ENCODE assay signal across 2 cellular contexts in the genomic region with DNA sequence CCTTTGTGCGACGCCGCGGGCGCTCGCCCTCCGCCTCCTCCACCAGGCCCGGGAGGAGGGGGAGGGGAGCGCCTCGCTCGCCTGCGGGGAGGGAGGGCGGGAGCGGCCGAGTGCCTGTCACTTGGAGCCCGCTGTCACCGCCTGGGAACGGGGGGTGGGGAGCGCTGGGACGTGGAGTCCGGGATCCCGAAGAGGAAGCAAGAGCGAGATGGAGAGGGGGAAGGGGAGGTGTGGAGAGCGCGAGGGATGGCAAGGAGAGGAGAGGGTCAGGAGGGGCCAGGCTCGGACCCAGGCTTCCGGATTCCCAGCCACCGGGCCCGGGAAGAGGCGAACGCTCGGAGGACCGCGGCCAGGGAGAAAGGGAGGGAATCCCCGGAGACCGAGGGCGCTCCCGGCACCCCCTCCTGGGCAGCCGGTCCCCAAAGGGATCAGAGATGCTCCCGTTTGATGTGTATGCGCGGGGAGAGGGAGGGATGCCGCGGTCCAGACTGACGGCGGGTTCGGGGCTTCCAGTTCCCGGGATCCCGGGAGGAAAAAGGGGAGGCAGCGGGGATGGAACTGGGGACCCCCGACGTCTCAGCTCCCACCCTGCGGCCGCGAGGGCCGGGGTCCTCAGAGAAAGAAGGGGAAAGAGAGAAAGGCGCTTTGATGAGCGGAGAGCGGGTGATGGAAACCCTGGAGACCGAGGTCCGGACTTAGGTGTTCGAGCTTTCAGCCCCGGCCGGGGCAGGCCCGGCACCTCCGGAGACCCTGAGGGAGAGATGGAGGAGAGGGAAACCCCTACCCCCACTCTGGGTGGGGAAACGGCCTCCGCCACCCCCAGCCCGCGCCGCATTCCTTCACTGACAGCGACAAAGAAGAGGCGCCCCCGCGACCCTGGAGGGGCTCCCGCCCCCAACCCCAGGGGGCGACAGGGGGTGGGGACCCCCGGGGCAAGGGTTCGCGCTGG.
TF ChIP-seq lines count a peak whose summit lies in the region.

No MANE protein-coding gene starts in this region.

TF ChIP-seq in SK-N-SH, 30 proteins besides CTCF, POLR2A, EP300 and RAD21 (continued from another document):
- TF ChIP-seq MXI1 (IDR thresholded peaks at IDR 0.05; ENCODE audit: low read depth, low read length) (peak; percentile 25; the same call in 1 of the 2 replicates), NFIC (IDR thresholded peaks at IDR 0.05; ENCODE audit: borderline replicate concordance) (no peak)
- TF ChIP-seq, protein P1, sequence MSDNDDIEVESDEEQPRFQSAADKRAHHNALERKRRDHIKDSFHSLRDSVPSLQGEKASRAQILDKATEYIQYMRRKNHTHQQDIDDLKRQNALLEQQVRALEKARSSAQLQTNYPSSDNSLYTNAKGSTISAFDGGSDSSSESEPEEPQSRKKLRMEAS (IDR thresholded peaks at IDR 0.05; ENCODE audit: low read depth) = no peak
- TF ChIP-seq, protein P2, sequence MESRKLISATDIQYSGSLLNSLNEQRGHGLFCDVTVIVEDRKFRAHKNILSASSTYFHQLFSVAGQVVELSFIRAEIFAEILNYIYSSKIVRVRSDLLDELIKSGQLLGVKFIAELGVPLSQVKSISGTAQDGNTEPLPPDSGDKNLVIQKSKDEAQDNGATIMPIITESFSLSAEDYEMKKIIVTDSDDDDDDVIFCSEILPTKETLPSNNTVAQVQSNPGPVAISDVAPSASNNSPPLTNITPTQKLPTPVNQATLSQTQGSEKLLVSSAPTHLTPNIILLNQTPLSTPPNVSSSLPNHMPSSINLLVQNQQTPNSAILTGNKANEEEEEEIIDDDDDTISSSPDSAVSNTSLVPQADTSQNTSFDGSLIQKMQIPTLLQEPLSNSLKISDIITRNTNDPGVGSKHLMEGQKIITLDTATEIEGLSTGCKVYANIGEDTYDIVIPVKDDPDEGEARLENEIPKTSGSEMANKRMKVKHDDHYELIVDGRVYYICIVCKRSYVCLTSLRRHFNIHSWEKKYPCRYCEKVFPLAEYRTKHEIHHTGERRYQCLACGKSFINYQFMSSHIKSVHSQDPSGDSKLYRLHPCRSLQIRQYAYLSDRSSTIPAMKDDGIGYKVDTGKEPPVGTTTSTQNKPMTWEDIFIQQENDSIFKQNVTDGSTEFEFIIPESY (IDR thresholded peaks at IDR 0.05; ENCODE audit: borderline replicate concordance, low read depth) = no peak

TF ChIP-seq in SK-N-SH treated with all-trans-retinoic acid at 6 μM for 48 hours, 23 proteins besides CTCF, POLR2A, EP300 and RAD21 (continued from another document):
- TF ChIP-seq, protein P3, sequence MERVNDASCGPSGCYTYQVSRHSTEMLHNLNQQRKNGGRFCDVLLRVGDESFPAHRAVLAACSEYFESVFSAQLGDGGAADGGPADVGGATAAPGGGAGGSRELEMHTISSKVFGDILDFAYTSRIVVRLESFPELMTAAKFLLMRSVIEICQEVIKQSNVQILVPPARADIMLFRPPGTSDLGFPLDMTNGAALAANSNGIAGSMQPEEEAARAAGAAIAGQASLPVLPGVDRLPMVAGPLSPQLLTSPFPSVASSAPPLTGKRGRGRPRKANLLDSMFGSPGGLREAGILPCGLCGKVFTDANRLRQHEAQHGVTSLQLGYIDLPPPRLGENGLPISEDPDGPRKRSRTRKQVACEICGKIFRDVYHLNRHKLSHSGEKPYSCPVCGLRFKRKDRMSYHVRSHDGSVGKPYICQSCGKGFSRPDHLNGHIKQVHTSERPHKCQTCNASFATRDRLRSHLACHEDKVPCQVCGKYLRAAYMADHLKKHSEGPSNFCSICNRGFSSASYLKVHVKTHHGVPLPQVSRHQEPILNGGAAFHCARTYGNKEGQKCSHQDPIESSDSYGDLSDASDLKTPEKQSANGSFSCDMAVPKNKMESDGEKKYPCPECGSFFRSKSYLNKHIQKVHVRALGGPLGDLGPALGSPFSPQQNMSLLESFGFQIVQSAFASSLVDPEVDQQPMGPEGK (CRISPR knock-in tag; IDR thresholded peaks at IDR 0.05; ENCODE audit: borderline replicate concordance) = no peak
- TF ChIP-seq PPARA (CRISPR knock-in tag; IDR thresholded peaks at IDR 0.05; ENCODE audit: borderline replicate concordance) = no peak
- no peak for TF ChIP-seq TCF4 (CRISPR knock-in tag; IDR thresholded peaks at IDR 0.05; ENCODE audit: borderline replicate concordance)
- no peak for TF ChIP-seq ZFP3 (CRISPR knock-in tag; IDR thresholded peaks at IDR 0.05)
- TF ChIP-seq ESRRG (CRISPR knock-in tag; IDR thresholded peaks at IDR 0.05) = no peak
- TF ChIP-seq, protein P4, sequence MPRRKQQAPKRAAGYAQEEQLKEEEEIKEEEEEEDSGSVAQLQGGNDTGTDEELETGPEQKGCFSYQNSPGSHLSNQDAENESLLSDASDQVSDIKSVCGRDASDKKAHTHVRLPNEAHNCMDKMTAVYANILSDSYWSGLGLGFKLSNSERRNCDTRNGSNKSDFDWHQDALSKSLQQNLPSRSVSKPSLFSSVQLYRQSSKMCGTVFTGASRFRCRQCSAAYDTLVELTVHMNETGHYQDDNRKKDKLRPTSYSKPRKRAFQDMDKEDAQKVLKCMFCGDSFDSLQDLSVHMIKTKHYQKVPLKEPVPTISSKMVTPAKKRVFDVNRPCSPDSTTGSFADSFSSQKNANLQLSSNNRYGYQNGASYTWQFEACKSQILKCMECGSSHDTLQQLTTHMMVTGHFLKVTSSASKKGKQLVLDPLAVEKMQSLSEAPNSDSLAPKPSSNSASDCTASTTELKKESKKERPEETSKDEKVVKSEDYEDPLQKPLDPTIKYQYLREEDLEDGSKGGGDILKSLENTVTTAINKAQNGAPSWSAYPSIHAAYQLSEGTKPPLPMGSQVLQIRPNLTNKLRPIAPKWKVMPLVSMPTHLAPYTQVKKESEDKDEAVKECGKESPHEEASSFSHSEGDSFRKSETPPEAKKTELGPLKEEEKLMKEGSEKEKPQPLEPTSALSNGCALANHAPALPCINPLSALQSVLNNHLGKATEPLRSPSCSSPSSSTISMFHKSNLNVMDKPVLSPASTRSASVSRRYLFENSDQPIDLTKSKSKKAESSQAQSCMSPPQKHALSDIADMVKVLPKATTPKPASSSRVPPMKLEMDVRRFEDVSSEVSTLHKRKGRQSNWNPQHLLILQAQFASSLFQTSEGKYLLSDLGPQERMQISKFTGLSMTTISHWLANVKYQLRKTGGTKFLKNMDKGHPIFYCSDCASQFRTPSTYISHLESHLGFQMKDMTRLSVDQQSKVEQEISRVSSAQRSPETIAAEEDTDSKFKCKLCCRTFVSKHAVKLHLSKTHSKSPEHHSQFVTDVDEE (CRISPR knock-in tag; IDR thresholded peaks at IDR 0.05) = no peak
- no peak for TF ChIP-seq ZNF565 (CRISPR knock-in tag; conservative IDR thresholded peaks at IDR 0.05; ENCODE audit: low read depth)
- no peak for TF ChIP-seq ZFP30 (CRISPR knock-in tag; IDR thresholded peaks at IDR 0.05)
TF ChIP-seq in SK-N-SH treated with all-trans-retinoic acid at 6 μM for 48 hours: peak in this region for 0.
